ENCODE assay signal across 8 cellular contexts in the genomic region with DNA sequence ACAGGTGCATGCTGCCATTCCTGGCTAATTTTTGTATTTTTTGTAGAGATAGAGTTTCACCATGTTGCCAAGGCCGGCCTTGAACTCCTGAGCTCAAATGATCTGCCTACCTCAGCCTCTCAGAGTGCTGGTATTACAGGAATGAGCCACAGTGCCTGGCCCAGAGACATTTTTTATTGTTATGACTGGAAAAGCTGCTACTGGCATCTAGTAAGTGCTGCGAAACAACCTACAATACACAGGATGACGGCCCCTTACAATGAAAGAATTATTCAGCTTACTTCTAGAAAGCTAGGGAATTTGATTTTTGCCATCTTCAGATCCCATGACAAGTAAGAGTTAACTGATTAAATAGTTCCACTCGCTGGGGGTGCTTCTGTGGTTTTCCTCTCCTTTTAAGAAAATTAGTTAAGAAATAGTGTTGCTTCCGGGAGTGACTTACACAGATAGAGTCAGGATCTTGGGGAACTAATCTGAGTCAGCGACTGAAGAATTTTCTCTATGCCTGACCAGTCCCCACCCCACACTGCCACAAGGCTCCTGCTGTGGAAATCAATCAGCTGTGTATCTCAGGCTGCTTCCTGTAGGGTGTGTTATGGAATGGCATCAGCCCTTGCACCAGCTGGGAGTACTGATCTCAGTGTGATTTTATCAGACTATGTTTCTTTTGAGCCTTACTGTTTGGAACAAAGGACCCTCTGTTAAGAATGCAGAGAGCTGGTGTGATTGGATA.
DNase-seq lines count a peak whose midpoint lies in the region; ATAC-seq and TF ChIP-seq lines count a peak whose summit lies in the region.

No MANE protein-coding gene starts in this region.

- H3K36me3 Mint-ChIP-seq in activated naive CD4-positive, alpha-beta T cell treated with anti-CD3 and anti-CD28 coated beads, Interleukin-2, amount 10 ng/mL, durations not matched to agents 7 days and 5 days: peaks cover 28% of the 10 kb centered on the region

- DNase-seq in NCI-H526 (lab: John Stamatoyannopoulos, UW): peak; percentile 85 to 87
- no peak for DNase-seq in activated naive CD4-positive, alpha-beta T cell treated with anti-CD3 and anti-CD28 coated beads, Interleukin-2, amount 10 ng/mL, durations not matched to agents 7 days and 5 days
- DNase-seq in Right ventricle myocardium superior: peak; percentile 50
- DNase-seq in prostate gland (ENCODE audit: low spot score): no peak
- no peak for DNase-seq in HuH-7.5 (ENCODE audit: low spot score)

- no peak for TF ChIP-seq CTCF in prostate gland (IDR thresholded peaks at IDR 0.05)

- CTCF ChIA-PET in activated naive CD4-positive, alpha-beta T cell treated with anti-CD3 and anti-CD28 coated beads, Interleukin-2, amount 10 ng/mL, durations not matched to agents 7 days and 5 days (lab: Charles Lee): interaction anchor here (1.0 to 4.7 kb wide), 2 partner anchors 12 to 20 kb away, joined by 3 to 29 read pairs; no protein-coding TSS in a partner anchor

- H3K4me3 ChIP-seq in prostate gland: no peak overlapping the region

- no peaks in the 10 kb centered on the region for H3K9me3 Mint-ChIP-seq in activated naive CD4-positive, alpha-beta T cell treated with anti-CD3 and anti-CD28 coated beads, Interleukin-2, amount 10 ng/mL, durations not matched to agents 7 days and 5 days

- H3K27me3 Mint-ChIP-seq in activated naive CD4-positive, alpha-beta T cell treated with anti-CD3 and anti-CD28 coated beads, Interleukin-2, amount 10 ng/mL, durations not matched to agents 7 days and 5 days: no peaks in the 10 kb centered on the region

- H3K27me3 ChIP-seq in prostate gland (replicated peaks; ENCODE audit: insufficient read depth): no peaks in the 10 kb centered on the region

- ATAC-seq in GM18870 (IDR thresholded peaks at IDR 0.05; ENCODE audit: unreplicated experiment) (peak; percentile 53), Right ventricle myocardium superior (ENCODE audit: poor library complexity) (peak; percentile 75), GM18858 (IDR thresholded peaks at IDR 0.05; ENCODE audit: unreplicated experiment) (no peak), HG03457 (IDR thresholded peaks at IDR 0.05; ENCODE audit: unreplicated experiment) (no peak)

- no peak overlapping the region for H3K4me3 Mint-ChIP-seq in activated naive CD4-positive, alpha-beta T cell treated with anti-CD3 and anti-CD28 coated beads, Interleukin-2, amount 10 ng/mL, durations not matched to agents 7 days and 5 days

- peaks cover 12% of the 10 kb centered on the region for H3K4me1 ChIP-seq in prostate gland (replicated peaks)

- H3K27ac ChIP-seq in prostate gland: peak overlapping the region; percentile 1 to 18

- H3K36me3 ChIP-seq in prostate gland: no peaks in the 10 kb centered on the region

- TF ChIP-seq POLR2A in prostate gland (IDR thresholded peaks at IDR 0.05): no peak

- peak overlapping the region; percentile 77 for H3K27ac Mint-ChIP-seq in activated naive CD4-positive, alpha-beta T cell treated with anti-CD3 and anti-CD28 coated beads, Interleukin-2, amount 10 ng/mL, durations not matched to agents 7 days and 5 days

- H3K9me3 ChIP-seq in prostate gland: no peaks in the 10 kb centered on the region

- intact Hi-C loops in Right ventricle myocardium superior (cut with DNase I) (no loop called here), prostate gland (cut with DNase I) (no loop called here)

- WGBS in prostate gland: 26% methylated on average over 6 of the region's 6 CpGs

- peaks cover 58% of the 10 kb centered on the region for H3K4me1 Mint-ChIP-seq in activated naive CD4-positive, alpha-beta T cell treated with anti-CD3 and anti-CD28 coated beads, Interleukin-2, amount 10 ng/mL, durations not matched to agents 7 days and 5 days

Comparison
In these comparisons a context has a peak if more than half of its experiments do, and no peak if none do; other contexts are left out.
1. ATAC-seq: peak in GM18870 (single experiment) and Right ventricle myocardium superior (single experiment); none in GM18858 (single experiment) and HG03457 (single experiment).
2. DNase-seq: peak in NCI-H526 (2 of 2) and Right ventricle myocardium superior (single experiment); none in activated naive CD4-positive, alpha-beta T cell treated with anti-CD3 and anti-CD28 coated beads, Interleukin-2, amount 10 ng/mL, durations not matched to agents 7 days and 5 days (single experiment), prostate gland (single experiment) and HuH-7.5 (single experiment).